ENCODE assay signal across 1 cellular context in genomic region chr12:70091021-70091521, GRCh38.
TF ChIP-seq lines count a peak whose summit lies in the region.

No MANE protein-coding gene starts in this region.

TF ChIP-seq in K562, 482 proteins besides CTCF, POLR2A, EP300 and RAD21 (continued from another document and continues in another):
- TF ChIP-seq TSHZ1 (CRISPR knock-in tag; IDR thresholded peaks at IDR 0.05), result peak; percentile 93
- TF ChIP-seq ZEB2 (IDR thresholded peaks at IDR 0.05), result no peak
- TF ChIP-seq KDM1A (IDR thresholded peaks at IDR 0.05), result peak; percentile 87
- peak; percentile 38 for TF ChIP-seq MAFG (tag; conservative IDR thresholded peaks at IDR 0.05)
- no peak for TF ChIP-seq SRSF7 (optimal IDR thresholded peaks at IDR 0.05; ENCODE audit: low read depth, low read length)
- 0 out of 2 replicates have a peak, but pooled peaks have one; percentile 27 for TF ChIP-seq NFIC (IDR thresholded peaks at IDR 0.05)
- no peak for TF ChIP-seq ZNF740 (CRISPR knock-in tag; IDR thresholded peaks at IDR 0.05)
- TF ChIP-seq ZNF740 (tag; IDR thresholded peaks at IDR 0.05), result peak in 1 of 2 experiments; percentile 90; a peak in 2 of 4 replicates
- TF ChIP-seq HMBOX1 (IDR thresholded peaks at IDR 0.05), result no peak
- TF ChIP-seq UBTF (IDR thresholded peaks at IDR 0.05; ENCODE audit: borderline replicate concordance in 1 of 2, low read depth in 2 of 2, low read length in 2 of 2), result no peak
- no peak for TF ChIP-seq ZHX1 (conservative IDR thresholded peaks at IDR 0.05; ENCODE audit: low read length)
- no peak for TF ChIP-seq ZNF77 (CRISPR knock-in tag; IDR thresholded peaks at IDR 0.05)
- peak; percentile 75; the same call in 1 of the 2 replicates for TF ChIP-seq THRB (CRISPR knock-in tag; conservative IDR thresholded peaks at IDR 0.05)
- TF ChIP-seq ZNF780A (CRISPR knock-in tag; IDR thresholded peaks at IDR 0.05), result no peak
- no peak for TF ChIP-seq CHCHD3 (CRISPR knock-in tag; IDR thresholded peaks at IDR 0.05)
- peak; percentile 93 for TF ChIP-seq ZNF766 (CRISPR knock-in tag; conservative IDR thresholded peaks at IDR 0.05)
- peak in 1 of 2 experiments; percentile 40; a peak in 1 of 4 replicates for TF ChIP-seq HDAC1 (IDR thresholded peaks at IDR 0.05)
- no peak for TF ChIP-seq ARID3A (IDR thresholded peaks at IDR 0.05; ENCODE audit: borderline replicate concordance, low read depth, low read length)
- TF ChIP-seq ZKSCAN8 (CRISPR knock-in tag; IDR thresholded peaks at IDR 0.05), result peak; percentile 77
- peak; percentile 91 for TF ChIP-seq HDAC8 (tag; IDR thresholded peaks at IDR 0.05)
- peak; percentile 98 for TF ChIP-seq ZNF695 (CRISPR knock-in tag; IDR thresholded peaks at IDR 0.05)
- TF ChIP-seq ZNF134 (CRISPR knock-in tag; conservative IDR thresholded peaks at IDR 0.05), result peak; percentile 72
- peak; percentile 85; the same call in 1 of the 2 replicates for TF ChIP-seq ZNF395 (CRISPR knock-in tag; IDR thresholded peaks at IDR 0.05)
- TF ChIP-seq STAT6 (CRISPR knock-in tag; IDR thresholded peaks at IDR 0.05), result no peak
- peak; percentile 36 for TF ChIP-seq HDAC3 (IDR thresholded peaks at IDR 0.05; ENCODE audit: borderline replicate concordance, partially characterized antibody)
- 0 out of 2 replicates have a peak, but pooled peaks have one; percentile 6 for TF ChIP-seq ZSCAN32 (CRISPR knock-in tag; IDR thresholded peaks at IDR 0.05)
- 0 out of 2 replicates have a peak, but pooled peaks have one; percentile 23 for TF ChIP-seq ETV1 (tag; conservative IDR thresholded peaks at IDR 0.05; ENCODE audit: low read depth)
- TF ChIP-seq KLF16 (IDR thresholded peaks at IDR 0.05), result peak; percentile 71
- peak; percentile 76 for TF ChIP-seq TCF3 (CRISPR knock-in tag; IDR thresholded peaks at IDR 0.05)
- TF ChIP-seq ZBTB12 (CRISPR knock-in tag; IDR thresholded peaks at IDR 0.05), result peak; percentile 70
- peak; percentile 80; the same call in 1 of the 2 replicates for TF ChIP-seq ZNF140 (CRISPR knock-in tag; IDR thresholded peaks at IDR 0.05)
- TF ChIP-seq MNT (conservative IDR thresholded peaks at IDR 0.05), result 0 out of 4 replicates have a peak, but pooled peaks of 1 of the 2 experiments have one; percentile 25
- no peak for TF ChIP-seq NR4A1 (CRISPR knock-in tag; IDR thresholded peaks at IDR 0.05)
- peak; percentile 99 for TF ChIP-seq NR4A1 (tag; IDR thresholded peaks at IDR 0.05)
- TF ChIP-seq ELF2 (CRISPR knock-in tag; IDR thresholded peaks at IDR 0.05), result no peak
- no peak for TF ChIP-seq PCBP2 (IDR thresholded peaks at IDR 0.05; ENCODE audit: low read depth, low read length, poor library complexity, severe bottlenecking)
- TF ChIP-seq SAFB2 (IDR thresholded peaks at IDR 0.05; ENCODE audit: borderline replicate concordance, low read depth, low read length, severe bottlenecking), result no peak
- peak; percentile 43; the same call in 1 of the 2 replicates for TF ChIP-seq ZNF584 (CRISPR knock-in tag; IDR thresholded peaks at IDR 0.05; ENCODE audit: low read depth)
- peak; percentile 58 to 74; a peak in 3 of 4 replicates for TF ChIP-seq TRIM24 (IDR thresholded peaks at IDR 0.05)
- TF ChIP-seq ZBTB17 (CRISPR knock-in tag; IDR thresholded peaks at IDR 0.05), result peak; percentile 92
